In genomic region chr17:44210342-44211192, GRCh38 we compare ENCODE assay signal across 2 cellular contexts.
A peak's percentile ranks its signal among the peaks of the same experiment; 100 is the strongest.
TF ChIP-seq lines count a peak whose summit lies in the region.

No MANE protein-coding gene starts in this region.

TF ChIP-seq in HCT116, 20 proteins besides CTCF, POLR2A, EP300 and RAD21 (continued from another document):
- TF ChIP-seq MAX (IDR thresholded peaks at IDR 0.05) (peak; percentile 92), ZFX (IDR thresholded peaks at IDR 0.05) (peak; percentile 33; the same call in 1 of the 2 replicates)

TF ChIP-seq in WTC11, 78 proteins besides CTCF, POLR2A, EP300 and RAD21 (continued from another document and continues in another):
- TF ChIP-seq E2F4 (CRISPR knock-in tag; IDR thresholded peaks at IDR 0.05; ENCODE audit: borderline replicate concordance, low read depth): peak; percentile 93
- TF ChIP-seq SP1 (CRISPR knock-in tag; conservative IDR thresholded peaks at IDR 0.05): peak; percentile 82; the same call in 1 of the 2 replicates
- no peak for TF ChIP-seq NR1H2 (CRISPR knock-in tag; IDR thresholded peaks at IDR 0.05)
- no peak for TF ChIP-seq OVOL2 (CRISPR knock-in tag; IDR thresholded peaks at IDR 0.05; ENCODE audit: borderline replicate concordance)
- peak; percentile 98 for TF ChIP-seq ZNF121 (CRISPR knock-in tag; IDR thresholded peaks at IDR 0.05)
- peak; percentile 75 for TF ChIP-seq TEAD1 (CRISPR knock-in tag; IDR thresholded peaks at IDR 0.05)
- no peak for TF ChIP-seq GABPB1 (CRISPR knock-in tag; IDR thresholded peaks at IDR 0.05)
- TF ChIP-seq AR (CRISPR knock-in tag; IDR thresholded peaks at IDR 0.05): no peak
- TF ChIP-seq ZBTB43 (CRISPR knock-in tag; IDR thresholded peaks at IDR 0.05): peak; percentile 82
- peak; percentile 97 for TF ChIP-seq MAX (CRISPR knock-in tag; IDR thresholded peaks at IDR 0.05)
- peak; percentile 78; the same call in 1 of the 2 replicates for TF ChIP-seq AFF4 (CRISPR knock-in tag; IDR thresholded peaks at IDR 0.05; ENCODE audit: borderline replicate concordance)
- TF ChIP-seq TCF7 (CRISPR knock-in tag; IDR thresholded peaks at IDR 0.05; ENCODE audit: low read depth): peak; percentile 62; the same call in 1 of the 2 replicates
- no peak for TF ChIP-seq GTF2I (CRISPR knock-in tag; conservative IDR thresholded peaks at IDR 0.05)
- TF ChIP-seq, protein P1, sequence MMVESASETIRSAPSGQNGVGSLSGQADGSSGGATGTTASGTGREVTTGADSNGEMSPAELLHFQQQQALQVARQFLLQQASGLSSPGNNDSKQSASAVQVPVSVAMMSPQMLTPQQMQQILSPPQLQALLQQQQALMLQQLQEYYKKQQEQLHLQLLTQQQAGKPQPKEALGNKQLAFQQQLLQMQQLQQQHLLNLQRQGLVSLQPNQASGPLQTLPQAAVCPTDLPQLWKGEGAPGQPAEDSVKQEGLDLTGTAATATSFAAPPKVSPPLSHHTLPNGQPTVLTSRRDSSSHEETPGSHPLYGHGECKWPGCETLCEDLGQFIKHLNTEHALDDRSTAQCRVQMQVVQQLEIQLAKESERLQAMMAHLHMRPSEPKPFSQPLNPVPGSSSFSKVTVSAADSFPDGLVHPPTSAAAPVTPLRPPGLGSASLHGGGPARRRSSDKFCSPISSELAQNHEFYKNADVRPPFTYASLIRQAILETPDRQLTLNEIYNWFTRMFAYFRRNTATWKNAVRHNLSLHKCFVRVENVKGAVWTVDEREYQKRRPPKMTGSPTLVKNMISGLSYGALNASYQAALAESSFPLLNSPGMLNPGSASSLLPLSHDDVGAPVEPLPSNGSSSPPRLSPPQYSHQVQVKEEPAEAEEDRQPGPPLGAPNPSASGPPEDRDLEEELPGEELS (CRISPR knock-in tag; IDR thresholded peaks at IDR 0.05): 0 out of 2 replicates have a peak, but pooled peaks have one; percentile 54
- peak; percentile 96 for TF ChIP-seq ETV6 (CRISPR knock-in tag; IDR thresholded peaks at IDR 0.05)
- peak; percentile 40; the same call in 1 of the 2 replicates for TF ChIP-seq CREB1 (CRISPR knock-in tag; IDR thresholded peaks at IDR 0.05)
- TF ChIP-seq PRDM15 (CRISPR knock-in tag; IDR thresholded peaks at IDR 0.05): peak; percentile 90
- TF ChIP-seq ZNF532 (CRISPR knock-in tag; IDR thresholded peaks at IDR 0.05; ENCODE audit: borderline replicate concordance): no peak
- peak; percentile 99 for TF ChIP-seq HMGXB4 (CRISPR knock-in tag; IDR thresholded peaks at IDR 0.05)
- peak; percentile 83 for TF ChIP-seq FOXK1 (CRISPR knock-in tag; IDR thresholded peaks at IDR 0.05)
- peak; percentile 72 for TF ChIP-seq USF2 (CRISPR knock-in tag; IDR thresholded peaks at IDR 0.05)
- TF ChIP-seq USF1 (CRISPR knock-in tag; IDR thresholded peaks at IDR 0.05): 0 out of 2 replicates have a peak, but pooled peaks have one; percentile 31
- TF ChIP-seq SMAD3 (CRISPR knock-in tag; IDR thresholded peaks at IDR 0.05; ENCODE audit: borderline replicate concordance): peak; percentile 15; the same call in 1 of the 2 replicates
- 0 out of 2 replicates have a peak, but pooled peaks have one; percentile 49 for TF ChIP-seq ZNF263 (CRISPR knock-in tag; IDR thresholded peaks at IDR 0.05; ENCODE audit: low read depth)
- no peak; the same call in 1 of the 2 replicates for TF ChIP-seq ZBTB21 (CRISPR knock-in tag; IDR thresholded peaks at IDR 0.05; ENCODE audit: borderline replicate concordance)
